Comparison of ENCODE assay signal across 24 cellular contexts in the genomic region with DNA sequence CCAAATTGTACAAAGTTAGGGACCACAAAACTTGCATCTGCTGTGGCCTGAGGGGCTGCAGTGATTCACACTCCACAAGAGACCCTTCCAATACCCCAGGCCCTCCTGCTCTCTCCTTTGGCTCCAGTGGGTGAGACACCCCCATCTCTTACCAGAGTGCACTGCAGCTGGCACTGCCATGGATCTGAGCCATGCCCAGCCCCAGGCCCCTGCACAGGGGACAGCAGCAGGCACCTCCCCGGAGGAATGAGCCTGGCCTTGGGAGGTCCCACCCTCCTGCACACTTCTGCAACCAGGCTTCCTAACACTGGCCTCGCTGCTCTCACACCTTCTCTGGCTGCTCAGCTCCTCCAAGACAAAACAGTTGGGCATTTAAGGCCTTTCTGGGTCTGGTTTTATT. TPM values are rescaled to one million over a fixed set of nuclear protein-coding genes. Genes with fewer than 3 reads are reported as not detected.
DNase-seq lines count a peak whose midpoint lies in the region; ATAC-seq, FAIRE-seq and TF ChIP-seq lines count a peak whose summit lies in the region.
"Had no signal": no experiment of that assay in that cellular context is flagged by ENCODE, and none has a peak within 500 bp of the region (broad histone marks: within the 10 kb centered on the region; RNA-seq: fewer than 3 reads in every experiment).

No MANE protein-coding gene starts in this region.

- WGBS in A549 (ENCODE audit: missing lambda C conversion rate): 74% methylated on average over 2 of the region's 2 CpGs
- WGBS in sigmoid colon, 2 donors: 85 to 87% methylated on average over 2 of the region's 2 CpGs
- 88 to 100% methylated on average over 1 to 2 of the region's 2 CpGs for WGBS in testis, 2 donors

- DNase-seq in A549 (ENCODE audit: low read depth in 1 of 2, low spot score in 1 of 2) (no peak), left lobe of liver (ENCODE audit: low spot score) (peak; percentile 37), sigmoid colon (peak; percentile 55), NCI-H226 (no peak), testis (no peak)
- DNase-seq: ACHN; AML-193; BE2C; CD4-positive, alpha-beta T cell; CD8-positive, alpha-beta memory T cell; DMS 273 treated with DMSO at 0.1 percent for 48 hours; DMS79; EL; GF-D8; GOT3 had no signal

- no peak overlapping the region for H3K4me3 ChIP-seq in A549
- H3K4me3 ChIP-seq in sigmoid colon: no peak overlapping the region
- no peak overlapping the region for H3K4me3 ChIP-seq in testis
- H3K4me3 ChIP-seq: BLaER1 treated with 17β-estradiol and CSF1 and Interleukin-3, amounts not matched to agents 10 nM and 100 nM; HAP-1 had no signal

- intact Hi-C loops in sigmoid colon (cut with DNase I): no loop called here
- intact Hi-C loops in testis (cut with DNase I; ENCODE audit: low total_unique reads): no loop called here

- H3K36me3 ChIP-seq in sigmoid colon (no peaks in the 10 kb centered on the region), testis (ENCODE audit: low read depth, missing control alignments) (no peaks in the 10 kb centered on the region)
- H3K36me3 ChIP-seq: BE2C; BLaER1 treated with 17β-estradiol and CSF1 and Interleukin-3, amounts not matched to agents 10 nM and 100 nM; HAP-1 had no signal

- TF ChIP-seq RAD21 in A549 (conservative IDR thresholded peaks at IDR 0.05 in 1 of 2, IDR thresholded peaks at IDR 0.05 in 1 of 2): no peak

- CTCF ChIA-PET in A549 (lab: Yijun Ruan, JAX): interaction anchor here (0.6 to 3.0 kb wide), 4 partner anchors 13 to 546 kb away, joined by 3 to 9 read pairs (median 4); no protein-coding TSS in a partner anchor

- no peak for ATAC-seq in A549
- no peak for ATAC-seq in left lobe of liver
- ATAC-seq in HG02610 (IDR thresholded peaks at IDR 0.05; ENCODE audit: unreplicated experiment): no peak

- no peaks in the 10 kb centered on the region for H3K4me1 ChIP-seq in A549
- H3K4me1 ChIP-seq in sigmoid colon: peaks cover 0 to 13% (median 4%) of the 10 kb centered on the region in 4 donors
- peaks cover 8% of the 10 kb centered on the region for H3K4me1 ChIP-seq in testis
- H3K4me1 ChIP-seq: HAP-1 had no signal

- POLR2A ChIA-PET in A549 (lab: Yijun Ruan, JAX): no interaction called here

- TF ChIP-seq EP300 in A549 (IDR thresholded peaks at IDR 0.05) (no peak), sigmoid colon (IDR thresholded peaks at IDR 0.05) (no peak)

- TF ChIP-seq POLR2A in A549 (IDR thresholded peaks at IDR 0.05; ENCODE audit: low read length) (0 out of 2 replicates have a peak, but pooled peaks have one; percentile 7), sigmoid colon (IDR thresholded peaks at IDR 0.05) (no peak), testis (IDR thresholded peaks at IDR 0.05) (no peak)

- FAIRE-seq in A549 (lab: Jason Lieb, UNC): no peak
- FAIRE-seq: A204.1, D721Med, GM12891, GM18507, H54 had no signal

- TF ChIP-seq CTCF in A549 (IDR thresholded peaks at IDR 0.05) (no peak), sigmoid colon (IDR thresholded peaks at IDR 0.05) (no peak), testis (IDR thresholded peaks at IDR 0.05) (no peak)

- H3K27me3 ChIP-seq in sigmoid colon: no peaks in the 10 kb centered on the region
- H3K27me3 ChIP-seq in testis: no peaks in the 10 kb centered on the region
- H3K27me3 ChIP-seq: BE2C; BLaER1 treated with 17β-estradiol and CSF1 and Interleukin-3, amounts not matched to agents 10 nM and 100 nM had no signal

- no peak overlapping the region for H3K4me2 ChIP-seq in A549
- H3K4me2 ChIP-seq: BLaER1 treated with 17β-estradiol and CSF1 and Interleukin-3, amounts not matched to agents 10 nM and 100 nM had no signal

- H3K9me3 ChIP-seq in A549: no peaks in the 10 kb centered on the region
- H3K9me3 ChIP-seq in sigmoid colon: no peaks in the 10 kb centered on the region
- H3K9me3 ChIP-seq in testis: no peaks in the 10 kb centered on the region
- H3K9me3 ChIP-seq: BE2C; BLaER1 treated with 17β-estradiol and CSF1 and Interleukin-3, amounts not matched to agents 10 nM and 100 nM; HAP-1 had no signal

- H3K27ac ChIP-seq in A549 (no peak overlapping the region), sigmoid colon (no peak overlapping the region), testis (no peak overlapping the region)
- H3K27ac ChIP-seq: 22Rv1; BLaER1 treated with 17β-estradiol and CSF1 and Interleukin-3, amounts not matched to agents 10 nM and 100 nM had no signal

TF ChIP-seq in A549, 52 proteins besides CTCF, POLR2A, EP300 and RAD21:
- TF ChIP-seq RNF2 (IDR thresholded peaks at IDR 0.05; ENCODE audit: borderline replicate concordance, low read depth) (no peak), HEYL (CRISPR knock-in tag; IDR thresholded peaks at IDR 0.05) (no peak), TP53 (CRISPR knock-in tag; IDR thresholded peaks at IDR 0.05) (no peak), NFE2L2 (conservative IDR thresholded peaks at IDR 0.05; ENCODE audit: low read length) (no peak), ZFP36 (IDR thresholded peaks at IDR 0.05; ENCODE audit: borderline replicate concordance, partially characterized antibody) (no peak), HDAC2 (IDR thresholded peaks at IDR 0.05) (no peak), ZNF302 (CRISPR knock-in tag; IDR thresholded peaks at IDR 0.05) (no peak), GATA3 (IDR thresholded peaks at IDR 0.05; ENCODE audit: borderline replicate concordance) (no peak), POLR2AphosphoS2 (conservative IDR thresholded peaks at IDR 0.05; ENCODE audit: low read length) (no peak), BHLHE40 (IDR thresholded peaks at IDR 0.05; ENCODE audit: low read depth, low read length) (no peak), TFCP2L1 (CRISPR knock-in tag; IDR thresholded peaks at IDR 0.05) (no peak), JUN (IDR thresholded peaks at IDR 0.05) (no peak), MYC (IDR thresholded peaks at IDR 0.05; ENCODE audit: borderline replicate concordance, low read length) (no peak), RCOR1 (IDR thresholded peaks at IDR 0.05; ENCODE audit: low read depth, low read length) (no peak)
- TF ChIP-seq, protein P1, sequence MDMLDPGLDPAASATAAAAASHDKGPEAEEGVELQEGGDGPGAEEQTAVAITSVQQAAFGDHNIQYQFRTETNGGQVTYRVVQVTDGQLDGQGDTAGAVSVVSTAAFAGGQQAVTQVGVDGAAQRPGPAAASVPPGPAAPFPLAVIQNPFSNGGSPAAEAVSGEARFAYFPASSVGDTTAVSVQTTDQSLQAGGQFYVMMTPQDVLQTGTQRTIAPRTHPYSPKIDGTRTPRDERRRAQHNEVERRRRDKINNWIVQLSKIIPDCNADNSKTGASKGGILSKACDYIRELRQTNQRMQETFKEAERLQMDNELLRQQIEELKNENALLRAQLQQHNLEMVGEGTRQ (IDR thresholded peaks at IDR 0.05): no peak
- TF ChIP-seq, protein P2, sequence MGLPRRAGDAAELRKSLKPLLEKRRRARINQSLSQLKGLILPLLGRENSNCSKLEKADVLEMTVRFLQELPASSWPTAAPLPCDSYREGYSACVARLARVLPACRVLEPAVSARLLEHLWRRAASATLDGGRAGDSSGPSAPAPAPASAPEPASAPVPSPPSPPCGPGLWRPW (IDR thresholded peaks at IDR 0.05): no peak
- TF ChIP-seq, protein P3, sequence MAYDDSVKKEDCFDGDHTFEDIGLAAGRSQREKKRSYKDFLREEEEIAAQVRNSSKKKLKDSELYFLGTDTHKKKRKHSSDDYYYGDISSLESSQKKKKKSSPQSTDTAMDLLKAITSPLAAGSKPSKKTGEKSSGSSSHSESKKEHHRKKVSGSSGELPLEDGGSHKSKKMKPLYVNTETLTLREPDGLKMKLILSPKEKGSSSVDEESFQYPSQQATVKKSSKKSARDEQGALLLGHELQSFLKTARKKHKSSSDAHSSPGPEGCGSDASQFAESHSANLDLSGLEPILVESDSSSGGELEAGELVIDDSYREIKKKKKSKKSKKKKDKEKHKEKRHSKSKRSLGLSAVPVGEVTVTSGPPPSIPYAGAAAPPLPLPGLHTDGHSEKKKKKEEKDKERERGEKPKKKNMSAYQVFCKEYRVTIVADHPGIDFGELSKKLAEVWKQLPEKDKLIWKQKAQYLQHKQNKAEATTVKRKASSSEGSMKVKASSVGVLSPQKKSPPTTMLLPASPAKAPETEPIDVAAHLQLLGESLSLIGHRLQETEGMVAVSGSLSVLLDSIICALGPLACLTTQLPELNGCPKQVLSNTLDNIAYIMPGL (CRISPR knock-in tag; IDR thresholded peaks at IDR 0.05; ENCODE audit: borderline replicate concordance): no peak

RNA-seq across cellular contexts. Expression of a gene that starts 16.3 kb away (rescaled TPM):
- polyA plus RNA-seq in A549 (2011; rRNA removed) (636 and 680 TPM in 2 replicates), A549 (2017; fragmentation: RNase III; extraction: RNeasy Plus Mini Kit Qiagen cat#74134 plus additional on column Dnase treatment) (299 to 362 TPM (median 352 TPM) in 3 replicates), sigmoid colon (100 to 1,000 TPM; 147 to 402 (median 255) TPM), testis (ENCODE audit: insufficient read depth, low read depth, low replicate concordance) (197 TPM)
- 274 and 327 TPM in 2 replicates for polyA plus RNA-seq in A549 (2012; cell fraction: cytosol; rRNA removed)
- 188 and 204 TPM in 2 replicates for polyA plus RNA-seq in A549 (2012; cell fraction: nucleus; rRNA removed)
- 343 and 403 TPM in 2 replicates for polyA minus RNA-seq in A549 (2011; rRNA and poly(A)+ RNA removed)
- total RNA-seq in left lobe of liver (75.2 TPM), sigmoid colon (100 to 1,000 TPM; 129 to 220 (median 157) TPM), testis (100 to 1,000 TPM; 223 to 226 TPM)

Comparison
In these comparisons a context has a peak if more than half of its experiments do, and no peak if none do; other contexts are left out.
1. DNase-seq: peak in left lobe of liver (single experiment) and sigmoid colon (single experiment); none in A549 (0 of 2), NCI-H226 (single experiment) and testis (single experiment).